ENCODE assay signal across 18 cellular contexts in the genomic region with DNA sequence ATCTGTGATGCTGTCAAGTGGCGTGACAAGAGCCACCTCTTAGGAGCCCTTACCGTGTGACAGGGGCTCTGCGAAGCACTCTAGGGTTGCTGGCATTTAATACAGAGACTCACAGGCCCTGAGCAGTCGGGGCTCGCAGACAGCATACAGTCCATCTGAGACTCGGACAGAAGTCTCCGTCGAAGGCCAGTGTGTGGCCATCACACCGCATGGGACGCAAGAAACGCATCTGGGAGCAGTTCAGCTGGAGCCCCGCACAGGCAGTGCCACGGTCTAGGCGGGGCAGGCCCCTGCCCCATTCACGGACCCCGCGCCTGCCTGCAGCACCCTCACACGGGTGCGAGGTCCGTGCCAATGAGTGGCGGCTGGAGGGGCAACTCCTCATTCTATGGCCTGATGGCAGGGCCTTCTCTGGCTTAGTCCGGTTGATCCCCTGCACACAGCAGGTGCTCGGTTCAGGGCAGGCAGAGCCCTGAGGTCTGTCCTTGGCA. TPM values are rescaled to one million over a fixed set of nuclear protein-coding genes. Genes with fewer than 3 reads are reported as not detected.
DNase-seq lines count a peak whose midpoint lies in the region; ATAC-seq and TF ChIP-seq lines count a peak whose summit lies in the region.
"Had no signal": no experiment of that assay in that cellular context is flagged by ENCODE, and none has a peak within 500 bp of the region (broad histone marks: within the 10 kb centered on the region; RNA-seq: fewer than 3 reads in every experiment).

No MANE protein-coding gene starts in this region.

- POLR2A ChIA-PET in IMR-90 (lab: Charles Lee; ENCODE audit: unreplicated experiment) (no interaction called here), RWPE1 (lab: Yijun Ruan, JAX; ENCODE audit: low non-redundant PET) (no interaction called here)

- no TSS peak for BruUV-seq in IMR-90 (replicated peaks; lab: Mats Ljungman, UMichigan)

- H2AK5ac ChIP-seq in IMR-90 (ENCODE audit: low read depth, low read length), result no peak overlapping the region

- no peak overlapping the region for H3K4ac ChIP-seq in IMR-90 (ENCODE audit: low read depth, low read length)

- no peak overlapping the region for H3K4me3 ChIP-seq in IMR-90 (ENCODE audit: insufficient read depth, low read depth, low read length)
- H3K4me3 ChIP-seq in neural progenitor cell, result no peak overlapping the region
- H3K4me3 ChIP-seq: BLaER1 had no signal

- no peak overlapping the region for H3K56ac ChIP-seq in IMR-90 (ENCODE audit: extremely low read depth, insufficient read depth, low read length)

- no peak overlapping the region for H3K4me2 ChIP-seq in IMR-90 (ENCODE audit: low read depth, low read length)
- no peak overlapping the region for H3K4me2 ChIP-seq in neural progenitor cell
- H3K4me2 ChIP-seq: BLaER1 had no signal

- ATAC-seq in IMR-90 (ENCODE audit: low read depth) (no peak), HG03135 (IDR thresholded peaks at IDR 0.05; ENCODE audit: unreplicated experiment) (no peak)
- ATAC-seq: CD8-positive, alpha-beta T cell had no signal

- no peaks in the 10 kb centered on the region for H3K9me1 ChIP-seq in IMR-90 (ENCODE audit: insufficient read depth, low read length)

- H3K79me2 ChIP-seq in neural progenitor cell (ENCODE audit: low read depth), result no peaks in the 10 kb centered on the region

- H2BK120ac ChIP-seq in IMR-90 (ENCODE audit: low read depth, low read length), result no peak overlapping the region

- H3K36me3 Mint-ChIP-seq in neural progenitor cell, result peaks cover 22% of the 10 kb centered on the region

- CTCF ChIA-PET in IMR-90 (lab: Yijun Ruan, JAX), result no interaction called here
- CTCF ChIA-PET in RWPE1 (lab: Yijun Ruan, JAX), result no interaction called here

- H3K36me3 ChIP-seq in IMR-90 (ENCODE audit: control insufficient read depth, insufficient read depth, low read length), result peaks cover 39% of the 10 kb centered on the region
- no peaks in the 10 kb centered on the region for H3K36me3 ChIP-seq in neural progenitor cell

- no peak overlapping the region for H2BK20ac ChIP-seq in IMR-90 (ENCODE audit: low read depth, low read length)

- no peak overlapping the region for H3K4me3 Mint-ChIP-seq in neural progenitor cell
- H3K4me3 Mint-ChIP-seq: B cell; CD4-positive, CD25-positive, alpha-beta regulatory T cell; CD8-positive, alpha-beta T cell had no signal

- H3K4me1 Mint-ChIP-seq in neural progenitor cell, result no peaks in the 10 kb centered on the region
- H3K4me1 Mint-ChIP-seq: CD4-positive, CD25-positive, alpha-beta regulatory T cell had no signal

- H3K14ac ChIP-seq in IMR-90 (replicated peaks; ENCODE audit: low read depth, low read length), result no peak overlapping the region

- no peak overlapping the region for H3K23ac ChIP-seq in IMR-90 (ENCODE audit: low read depth, low read length)

- H3K27me3 Mint-ChIP-seq in neural progenitor cell (ENCODE audit: insufficient read depth, low read depth), result peaks cover 2% of the 10 kb centered on the region
- H3K27me3 Mint-ChIP-seq: B cell; CD4-positive, CD25-positive, alpha-beta regulatory T cell had no signal

- H2BK5ac ChIP-seq in IMR-90 (ENCODE audit: low read depth, low read length, poor library complexity, severe bottlenecking), result no peak overlapping the region

- H3K27ac Mint-ChIP-seq in neural progenitor cell, result peak overlapping the region; percentile 63
- H3K27ac Mint-ChIP-seq: B cell; CD4-positive, CD25-positive, alpha-beta regulatory T cell; CD8-positive, alpha-beta T cell had no signal

- H4K5ac ChIP-seq in IMR-90 (ENCODE audit: low read depth, low read length), result no peak overlapping the region

- H3K18ac ChIP-seq in IMR-90 (ENCODE audit: low read depth, low read length), result no peak overlapping the region

- TF ChIP-seq RAD21 in IMR-90 (IDR thresholded peaks at IDR 0.05; ENCODE audit: low read length), result no peak

- no peak overlapping the region for H2BK15ac ChIP-seq in IMR-90 (ENCODE audit: low read depth, low read length)

- peak overlapping the region; percentile 42 for H2AK9ac ChIP-seq in IMR-90 (replicated peaks; ENCODE audit: low read depth, low read length, poor library complexity)

- H3K4me1 ChIP-seq in IMR-90 (ENCODE audit: control insufficient read depth, insufficient read depth, low read length), result no peaks in the 10 kb centered on the region
- H3K4me1 ChIP-seq in neural progenitor cell, result no peaks in the 10 kb centered on the region
- H3K4me1 ChIP-seq: Caco-2 had no signal

- TF ChIP-seq CTCF in IMR-90 (conservative IDR thresholded peaks at IDR 0.05; ENCODE audit: low read depth, low read length), result no peak
- no peak for TF ChIP-seq CTCF in neural progenitor cell (IDR thresholded peaks at IDR 0.05)
- TF ChIP-seq CTCF in RWPE1 (conservative IDR thresholded peaks at IDR 0.05; ENCODE audit: low read depth), result no peak

- no peaks in the 10 kb centered on the region for H3F3A ChIP-seq in neural progenitor cell (ENCODE audit: low read depth)

- intact Hi-C loops in IMR-90 (cut with micrococcal nuclease), result no loop called here

- in situ Hi-C loops in IMR-90 (cut with MboI; ENCODE audit: low sequenced_read_pairs), result no loop called here

- TF ChIP-seq POLR2A in IMR-90 (IDR thresholded peaks at IDR 0.05; ENCODE audit: low read depth, low read length), result no peak

- H3K27ac ChIP-seq in IMR-90 (ENCODE audit: insufficient read depth, low read length), result no peak overlapping the region
- no peak overlapping the region for H3K27ac ChIP-seq in neural progenitor cell
- H3K27ac ChIP-seq in RWPE1, result no peak overlapping the region
- H3K27ac ChIP-seq: 22Rv1, BLaER1, C4-2B had no signal

- H3K9me3 Mint-ChIP-seq in neural progenitor cell, result no peaks in the 10 kb centered on the region
- H3K9me3 Mint-ChIP-seq: CD4-positive, CD25-positive, alpha-beta regulatory T cell; CD8-positive, alpha-beta T cell had no signal

- H3K9me3 ChIP-seq in IMR-90 (ENCODE audit: control insufficient read depth, insufficient read depth, low read length) (no peaks in the 10 kb centered on the region), neural progenitor cell (ENCODE audit: low read depth) (no peaks in the 10 kb centered on the region)
- H3K9me3 ChIP-seq: BLaER1, Caco-2 had no signal

- no peaks in the 10 kb centered on the region for H3K79me1 ChIP-seq in IMR-90 (ENCODE audit: low read depth in 1 of 2, low read length in 2 of 2)

- H4K8ac ChIP-seq in IMR-90 (ENCODE audit: low read depth in 2 of 2, low read length in 2 of 2), result no peak overlapping the region

- WGBS in IMR-90 (ENCODE audit: extremely low coverage in 2 of 2, insufficient read length in 1 of 2), 2 experiments, result 93% methylated on average over 17 of the region's 23 CpGs; no CpG with 5 or more reads in 1 of the 2 experiments

- no peaks in the 10 kb centered on the region for H4K20me1 ChIP-seq in IMR-90 (ENCODE audit: insufficient read depth, low read length)
- no peaks in the 10 kb centered on the region for H4K20me1 ChIP-seq in neural progenitor cell (ENCODE audit: low read depth)

- DNase-seq in DMS79 (lab: John Stamatoyannopoulos, UW) (peak; percentile 32), DMS79 treated with DMSO at 0.1 percent for 48 hours (lab: John Stamatoyannopoulos, UW) (no peak), IMR-90 (no peak), neural progenitor cell (ENCODE audit: low spot score) (no peak), RWPE1 (ENCODE audit: low spot score) (no peak), NCI-H69 (lab: John Stamatoyannopoulos, UW) (no peak)
- DNase-seq: Caco-2; CD4-positive, CD25-positive, alpha-beta regulatory T cell; CD8-positive, alpha-beta T cell; DMS153; GF-D8; GOT3; HCEC 1CT had no signal

- dilution Hi-C loops in IMR-90 (cut with HindIII; ENCODE audit: low sequenced_read_pairs, unreplicated experiment), result no loop called here

- H2AFZ ChIP-seq in IMR-90 (replicated peaks; ENCODE audit: low read length, poor library complexity) (no peak overlapping the region), neural progenitor cell (replicated peaks) (no peak overlapping the region)

- no peak overlapping the region for H4K91ac ChIP-seq in IMR-90 (ENCODE audit: insufficient read depth, low read depth, low read length)

- H3K27me3 ChIP-seq in IMR-90 (ENCODE audit: control insufficient read depth, insufficient read depth, low read length), result no peaks in the 10 kb centered on the region
- no peaks in the 10 kb centered on the region for H3K27me3 ChIP-seq in neural progenitor cell
- H3K27me3 ChIP-seq: BLaER1 had no signal

- no peak overlapping the region for H3K9ac ChIP-seq in IMR-90 (ENCODE audit: low read depth, low read length)
- no peak overlapping the region for H3K9ac ChIP-seq in neural progenitor cell
- H3K9ac ChIP-seq: BLaER1 had no signal

TF ChIP-seq in IMR-90, 13 proteins besides CTCF, POLR2A, EP300 and RAD21:
- TF ChIP-seq RFX5 (IDR thresholded peaks at IDR 0.05; ENCODE audit: low read depth, low read length) (no peak), RCOR1 (IDR thresholded peaks at IDR 0.05; ENCODE audit: insufficient replicate concordance, low read length) (no peak)

RNA-seq across cellular contexts. Expression of gene IQCE, which starts 33.6 kb away (rescaled TPM):
- total RNA-seq in IMR-90 (2012; rRNA removed), result 5.0 and 6.7 TPM in 2 replicates
- polyA plus RNA-seq in IMR-90 (2012; rRNA removed), result 6.3 and 8.1 TPM in 2 replicates
- polyA plus RNA-seq in IMR-90 (2012; cell fraction: cytosol; rRNA removed), result 3.9 and 16.6 TPM in 2 replicates
- polyA plus RNA-seq in IMR-90 (2012; cell fraction: nucleus; rRNA removed; ENCODE audit: low replicate concordance), result 15.9 and 17.4 TPM in 2 replicates
- 4.6 and 10.1 TPM in 2 replicates for total RNA-seq in neural progenitor cell (ENCODE audit: low replicate concordance)

RNA-seq across cellular contexts. Expression of gene BRAT1, which starts 37.1 kb away (rescaled TPM):
- total RNA-seq in IMR-90 (2012; rRNA removed) (5.8 and 6.8 TPM in 2 replicates), neural progenitor cell (ENCODE audit: low replicate concordance) (9.3 and 52.2 TPM in 2 replicates)
- 21.9 and 27.5 TPM in 2 replicates for polyA plus RNA-seq in IMR-90 (2012; rRNA removed)
- polyA plus RNA-seq in IMR-90 (2012; cell fraction: cytosol; rRNA removed), result 19.5 and 22.3 TPM in 2 replicates
- polyA plus RNA-seq in IMR-90 (2012; cell fraction: nucleus; rRNA removed; ENCODE audit: low replicate concordance), result 62.8 and 177 TPM in 2 replicates

RNA-seq across cellular contexts. Expression of gene TTYH3, which starts 39.4 kb away (rescaled TPM):
- total RNA-seq in IMR-90 (2012; rRNA removed), result 5.6 and 6.1 TPM in 2 replicates
- polyA plus RNA-seq in IMR-90 (2012; rRNA removed), result 82.6 and 106 TPM in 2 replicates
- 56.1 and 135 TPM in 2 replicates for polyA plus RNA-seq in IMR-90 (2012; cell fraction: cytosol; rRNA removed)
- 100 and 222 TPM in 2 replicates for polyA plus RNA-seq in IMR-90 (2012; cell fraction: nucleus; rRNA removed; ENCODE audit: low replicate concordance)
- total RNA-seq in neural progenitor cell (ENCODE audit: low replicate concordance), result 13.2 and 60.0 TPM in 2 replicates
